ENCODE assay signal across 9 cellular contexts in the genomic region with DNA sequence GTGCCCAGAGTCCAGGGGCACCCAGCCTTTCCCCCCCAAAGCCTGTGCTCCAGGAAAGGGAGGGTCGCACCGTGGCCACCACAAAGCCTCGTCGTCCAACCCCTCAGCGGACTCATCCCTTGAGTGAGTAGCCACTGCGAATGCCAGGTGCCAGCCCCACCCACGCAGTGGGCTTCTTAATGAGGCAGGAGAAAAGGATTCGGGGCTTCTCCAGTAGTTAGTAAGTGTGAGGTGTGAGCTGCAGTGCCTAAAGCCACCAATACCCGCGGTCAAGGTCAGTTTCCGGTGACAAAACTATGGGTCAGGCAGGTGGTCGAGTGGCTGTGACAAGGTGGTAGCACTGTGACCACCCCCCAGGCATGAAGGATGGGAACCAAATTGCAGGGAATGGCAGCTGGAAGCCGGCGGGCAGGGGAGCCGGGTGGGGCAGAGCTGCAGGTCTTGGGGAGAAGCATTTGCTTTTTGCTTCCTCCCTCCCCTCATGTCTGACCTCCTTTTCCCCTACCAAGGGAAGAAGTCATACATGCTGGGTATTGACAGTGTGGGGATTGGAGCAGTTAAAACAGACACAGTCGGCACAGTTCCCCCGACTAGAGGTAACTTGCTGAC. TPM values are rescaled to one million over a fixed set of nuclear protein-coding genes. Genes with fewer than 3 reads are reported as not detected.
DNase-seq lines count a peak whose midpoint lies in the region; ATAC-seq, FAIRE-seq and TF ChIP-seq lines count a peak whose summit lies in the region.
"Had no signal": no experiment of that assay in that cellular context is flagged by ENCODE, and none has a peak within 500 bp of the region (broad histone marks: within the 10 kb centered on the region; RNA-seq: fewer than 3 reads in every experiment).

No MANE protein-coding gene starts in this region.

- peak overlapping the region; percentile 79 for H3K27ac Mint-ChIP-seq in activated T-cell treated with anti-CD3 and anti-CD28 coated beads, Interleukin-2, amount 50 U/mL, for 24 hours

- H3K27me3 Mint-ChIP-seq in activated T-cell treated with anti-CD3 and anti-CD28 coated beads, Interleukin-2, amount 50 U/mL, for 24 hours, result no peaks in the 10 kb centered on the region

- H3K4ac ChIP-seq in H1 (replicated peaks; ENCODE audit: insufficient read length, low read depth, low read length), result no peak overlapping the region

- H3K36me3 Mint-ChIP-seq in activated T-cell treated with anti-CD3 and anti-CD28 coated beads, Interleukin-2, amount 50 U/mL, for 24 hours (ENCODE audit: low read depth), result peaks cover 40% of the 10 kb centered on the region

- H2BK5ac ChIP-seq in H1 (ENCODE audit: low read depth, low read length), result no peak overlapping the region

- H3K27ac ChIP-seq in H1 (ENCODE audit: low read depth, low read length), result no peak overlapping the region

- H2BK15ac ChIP-seq in H1 (ENCODE audit: low read length), result no peak overlapping the region

- H3K56ac ChIP-seq in H1 (replicated peaks; ENCODE audit: insufficient read length, low read depth, low read length), result no peak overlapping the region

- H2BK12ac ChIP-seq in H1 (ENCODE audit: low read depth, low read length), result no peak overlapping the region

- CTCF ChIA-PET in H1 (lab: Charles Lee; ENCODE audit: partially characterized antibody), result no interaction called here

- peak in 1 of 2 experiments; percentile 73; a peak in 1 of 3 replicates for TF ChIP-seq POLR2A in H1 (IDR thresholded peaks at IDR 0.05; ENCODE audit: control extremely low read depth in 1 of 2, low read depth in 2 of 2, low read length in 2 of 2)

- peaks cover 9 to 29% (median 20%) of the 10 kb centered on the region in 4 experiments for H3K36me3 ChIP-seq in H1 (ENCODE audit: control insufficient read depth in 2 of 4, insufficient read depth in 4 of 4, low read length in 3 of 4)

- 0 out of 2 replicates have a peak overlapping the region, but pooled peaks have one; percentile 13 for H2AK5ac ChIP-seq in H1 (ENCODE audit: low read depth, low read length)

- H3K18ac ChIP-seq in H1 (ENCODE audit: extremely low read depth, low read length), result no peak overlapping the region

- H3K4me1 Mint-ChIP-seq in activated T-cell treated with anti-CD3 and anti-CD28 coated beads, Interleukin-2, amount 50 U/mL, for 24 hours (ENCODE audit: low read depth), result peaks cover 58% of the 10 kb centered on the region

- no peak for TF ChIP-seq CTCF in H1 (IDR thresholded peaks at IDR 0.05; ENCODE audit: control extremely low read depth in 1 of 3, insufficient read depth in 1 of 3, low read depth in 1 of 3, low read length in 3 of 3)

- no peak for TF ChIP-seq RAD21 in H1 (IDR thresholded peaks at IDR 0.05 in 1 of 2, conservative IDR thresholded peaks at IDR 0.05 in 1 of 2; ENCODE audit: low read depth in 2 of 2, low read length in 2 of 2)

- POLR2A ChIA-PET in H1 (lab: Charles Lee; ENCODE audit: partially characterized antibody), result interaction anchor here (0.6 to 8.9 kb wide), 14 partner anchors 9 to 1024 kb away, joined by 3 to 86 read pairs (median 11); a partner anchor contains a TSS

- no peak overlapping the region for H2BK120ac ChIP-seq in H1 (replicated peaks; ENCODE audit: low read depth, low read length)

- H4K20me1 ChIP-seq in H1 (replicated peaks in 1 of 2; ENCODE audit: control insufficient read depth in 1 of 2, insufficient read depth in 2 of 2, low read length in 2 of 2), result peaks cover 6 to 7% of the 10 kb centered on the region in 2 experiments

- H3K9me3 ChIP-seq in H1 (ENCODE audit: insufficient read depth in 2 of 2, low read depth in 1 of 2, low read length in 1 of 2), result no peaks in the 10 kb centered on the region

- H3K23ac ChIP-seq in H1 (ENCODE audit: insufficient read length), result no peak overlapping the region

- no peak for TF ChIP-seq EP300 in H1 (IDR thresholded peaks at IDR 0.05; ENCODE audit: borderline replicate concordance in 1 of 2, low read depth in 2 of 2, low read length in 2 of 2)

- peak; percentile 2 for ATAC-seq in HG03342 (IDR thresholded peaks at IDR 0.05; ENCODE audit: unreplicated experiment)
- peak; percentile 4 for ATAC-seq in stimulated activated naive CD8-positive, alpha-beta T cell treated with anti-CD3 and anti-CD28 coated beads, Interleukin-15, Interleukin-2, amounts not matched to agents 100 U/mL and 50 U/mL, for 24 hours
- no peak for ATAC-seq in HG02981 (IDR thresholded peaks at IDR 0.05; ENCODE audit: unreplicated experiment)

- no peak overlapping the region for H3K9ac ChIP-seq in H1 (replicated peaks in 1 of 4; ENCODE audit: extremely low read depth in 1 of 4, low read depth in 3 of 4, low read length in 3 of 4)

- no peak overlapping the region for H3K14ac ChIP-seq in H1 (ENCODE audit: insufficient read length)

- 80% methylated on average over 16 of the region's 17 CpGs; no CpG with 5 or more reads in 1 of the 2 experiments for WGBS in H1 (ENCODE audit: extremely low coverage in 1 of 2, insufficient coverage in 1 of 2, insufficient read length in 1 of 2, insufficient replicate concordance in 2 of 2, low coverage in 1 of 2, low lambda C conversion rate in 2 of 2, missing lambda C conversion rate in 1 of 2), 2 experiments

- peak overlapping the region; percentile 43 for H3K4me3 Mint-ChIP-seq in activated T-cell treated with anti-CD3 and anti-CD28 coated beads, Interleukin-2, amount 50 U/mL, for 24 hours

- H4K8ac ChIP-seq in H1 (ENCODE audit: extremely low read depth, insufficient read depth, low read length), result no peak overlapping the region

- no peak overlapping the region for H3K4me3 ChIP-seq in H1 (ENCODE audit: extremely low read depth in 1 of 4, insufficient read depth in 2 of 4, low read depth in 3 of 4, low read length in 4 of 4)

- no peaks in the 10 kb centered on the region for H3K79me1 ChIP-seq in H1 (ENCODE audit: low read depth, low read length)

- peaks cover 3% of the 10 kb centered on the region for H3K23me2 ChIP-seq in H1 (ENCODE audit: low read depth, low read length)

- no peaks in the 10 kb centered on the region for H3K9me3 Mint-ChIP-seq in activated T-cell treated with anti-CD3 and anti-CD28 coated beads, Interleukin-2, amount 50 U/mL, for 24 hours

- no peak overlapping the region for H2AFZ ChIP-seq in H1 (ENCODE audit: low read length)

- no peak overlapping the region for H4K5ac ChIP-seq in H1 (ENCODE audit: insufficient read length, low read depth, low read length)

- H3K4me2 ChIP-seq in H1 (ENCODE audit: insufficient read depth in 1 of 2, low read depth in 2 of 2, low read length in 2 of 2), result no peak overlapping the region; a peak in 1 of 4 replicates

- H2BK20ac ChIP-seq in H1 (ENCODE audit: low read length), result 0 out of 2 replicates have a peak overlapping the region, but pooled peaks have one; percentile 32

- peak; percentile 39 for DNase-seq in activated T-cell treated with anti-CD3 and anti-CD28 coated beads, Interleukin-2, amount 50 U/mL, for 24 hours
- DNase-seq in activated T-cell treated with anti-CD3 and anti-CD28 coated beads, Interleukin-2, amount 50 U/mL, for 1 hour, result no peak
- DNase-seq in H1 (ENCODE audit: low read depth in 1 of 2, low spot score in 2 of 2) (peak in 1 of 2 experiments; percentile 54), NCI-H1417 (lab: John Stamatoyannopoulos, UW) (no peak)
- peak; percentile 23 for DNase-seq in stimulated activated naive CD8-positive, alpha-beta T cell treated with anti-CD3 and anti-CD28 coated beads, Interleukin-15, Interleukin-2, amounts not matched to agents 100 U/mL and 50 U/mL, for 24 hours
- no peak for DNase-seq in activated effector memory CD4-positive, alpha-beta T cell treated with Interleukin-2 at 50 U/mL for 16 hours
- DNase-seq: NCI-H526 treated with DMSO at 0.1 percent for 48 hours had no signal

- FAIRE-seq in H1 (lab: Jason Lieb, UNC), result no peak

- H3K27me3 ChIP-seq in H1 (replicated peaks in 1 of 4; ENCODE audit: control insufficient read depth in 3 of 4, extremely low read depth in 1 of 4, insufficient read depth in 3 of 4, low read length in 3 of 4), result no peaks in the 10 kb centered on the region

- H4K91ac ChIP-seq in H1 (replicated peaks; ENCODE audit: insufficient read length, low read length), result no peak overlapping the region

- H3K4me1 ChIP-seq in H1 (replicated peaks in 1 of 4; ENCODE audit: control insufficient read depth in 3 of 4, insufficient read depth in 4 of 4, low read length in 3 of 4), result peaks cover 0 to 2% (median 0%) of the 10 kb centered on the region in 4 experiments; a peak in 4 of 7 replicates

- H3K79me2 ChIP-seq in H1 (ENCODE audit: control insufficient read depth in 1 of 2, insufficient read depth in 2 of 2, low read length in 2 of 2), result peaks cover 0 to 4% of the 10 kb centered on the region in 2 experiments; a peak in 1 of 4 replicates

TF ChIP-seq in H1, 55 proteins besides CTCF, POLR2A, EP300 and RAD21:
- TF ChIP-seq JUND (IDR thresholded peaks at IDR 0.05; ENCODE audit: low read length), result no peak
- peak; percentile 28 for TF ChIP-seq POLR2AphosphoS5 (IDR thresholded peaks at IDR 0.05; ENCODE audit: low read depth, low read length)

RNA-seq across cellular contexts. Expression of a gene that starts 8.0 kb away (rescaled TPM):
- total RNA-seq in H1 (2021; fragmentation: NEBNext Ultra II Directional; extraction: Animal tissue kit (Norgen Biotek cat#: 25700)), result 2,056 and 2,064 TPM in 2 replicates
- polyA plus RNA-seq in H1 (2011; rRNA removed), result 1,559 and 2,203 TPM in 2 replicates
- 3,091 TPM for polyA plus RNA-seq in H1 (2011; cell fraction: cytosol; rRNA removed)
- polyA plus RNA-seq in H1 (2011; cell fraction: nucleus; rRNA removed), result 846 TPM
- polyA plus RNA-seq in H1 (2012, experiment 1 of 2), result 2,430 to 2,650 TPM (median 2,578 TPM) in 4 replicates
- polyA plus RNA-seq in H1 (2012, experiment 2 of 2), result 345 TPM
- 714 TPM for polyA plus RNA-seq in H1 (2013, experiment 1 of 2)
- 699 TPM for polyA plus RNA-seq in H1 (2013, experiment 2 of 2)
- 1,671 and 1,842 TPM in 2 replicates for polyA minus RNA-seq in H1 (2011; rRNA and poly(A)+ RNA removed)
- polyA minus RNA-seq in H1 (2011; cell fraction: cytosol; rRNA and poly(A)+ RNA removed), result 628 TPM
- polyA minus RNA-seq in H1 (2011; cell fraction: nucleus; rRNA and poly(A)+ RNA removed), result 352 TPM

RNA-seq across cellular contexts. Expression of a gene that starts 40.8 kb away (rescaled TPM):
- total RNA-seq in H1 (2021; fragmentation: NEBNext Ultra II Directional; extraction: Animal tissue kit (Norgen Biotek cat#: 25700)), result 22.0 and 26.3 TPM in 2 replicates
- 13.9 and 20.0 TPM in 2 replicates for polyA plus RNA-seq in H1 (2011; rRNA removed)
- 20.8 TPM for polyA plus RNA-seq in H1 (2011; cell fraction: cytosol; rRNA removed)
- 13.3 TPM for polyA plus RNA-seq in H1 (2011; cell fraction: nucleus; rRNA removed)
- polyA plus RNA-seq in H1 (2012, experiment 1 of 2), result 14.6 to 22.0 TPM (median 17.8 TPM) in 4 replicates
- polyA plus RNA-seq in H1 (2012, experiment 2 of 2), result 3.5 TPM
- 19.0 TPM for polyA plus RNA-seq in H1 (2013, experiment 1 of 2)
- 17.5 TPM for polyA plus RNA-seq in H1 (2013, experiment 2 of 2)
- 13.7 and 18.8 TPM in 2 replicates for polyA minus RNA-seq in H1 (2011; rRNA and poly(A)+ RNA removed)
- polyA minus RNA-seq in H1 (2011; cell fraction: cytosol; rRNA and poly(A)+ RNA removed), result 8.4 TPM
- polyA minus RNA-seq in H1 (2011; cell fraction: nucleus; rRNA and poly(A)+ RNA removed), result 10.2 TPM

Comparison
In these comparisons a context has a peak if more than half of its experiments do, and no peak if none do; other contexts are left out.
1. DNase-seq: peak in activated T-cell treated with anti-CD3 and anti-CD28 coated beads, Interleukin-2, amount 50 U/mL, for 24 hours (single experiment) and stimulated activated naive CD8-positive, alpha-beta T cell treated with anti-CD3 and anti-CD28 coated beads, Interleukin-15, Interleukin-2, amounts not matched to agents 100 U/mL and 50 U/mL, for 24 hours (single experiment); none in activated T-cell treated with anti-CD3 and anti-CD28 coated beads, Interleukin-2, amount 50 U/mL, for 1 hour (single experiment), NCI-H1417 (0 of 3) and activated effector memory CD4-positive, alpha-beta T cell treated with Interleukin-2 at 50 U/mL for 16 hours (single experiment).